Comparison of ENCODE assay signal across 8 cellular contexts in genomic region chr20:2508631-2509467, GRCh38. TPM values are rescaled to one million over a fixed set of nuclear protein-coding genes. Genes with fewer than 3 reads are reported as not detected.
DNase-seq lines count a peak whose midpoint lies in the region; ATAC-seq and TF ChIP-seq lines count a peak whose summit lies in the region.

TSS of gene ZNF343 (minus strand) at chr20:2508915. CDS start at chr20:2493895, 15,020 bp downstream.

- TF ChIP-seq POLR2A in vagina (IDR thresholded peaks at IDR 0.05), result peak in 1 of 2 donors; percentile 24

- H3K9me3 ChIP-seq in right cardiac atrium (ENCODE audit: control insufficient read depth, low read length) (no peaks in the 10 kb centered on the region), vagina (no peaks in the 10 kb centered on the region)

- ATAC-seq in HG02763 (IDR thresholded peaks at IDR 0.05; ENCODE audit: unreplicated experiment) (peak; percentile 92), right cardiac atrium (peak; percentile 97)

- no peaks in the 10 kb centered on the region for H3K27me3 ChIP-seq in right cardiac atrium (ENCODE audit: control insufficient read depth, insufficient read depth)
- no peaks in the 10 kb centered on the region for H3K27me3 ChIP-seq in vagina

- intact Hi-C loops in T-helper 1 cell treated with Interleukin-12 subunit alpha and Interleukin-12 subunit beta and Interleukin-4 antibody, amounts not matched to agents 30 ng/mL and 1 ng/mL, for 36 hours (cut with micrococcal nuclease), result loop anchor here (1.0 to 10.0 kb wide), 7 partner anchors 15 to 696 kb away; partner anchors contain the start of genes DDRGK1, ITPA, NOP56 and PTPRA
- intact Hi-C loops in right cardiac atrium (cut with DNase I) (no loop called here), vagina (cut with DNase I) (no loop called here)

- H3K4me3 ChIP-seq in right cardiac atrium (ENCODE audit: low read length) (peak within 1 kb of the TSS; percentile 95), vagina (peak within 1 kb of the TSS; percentile 70 to 92)

- DNase-seq in GM13976 (ENCODE audit: low spot score) (peak; percentile 92), NCI-H1417 (lab: John Stamatoyannopoulos, UW) (peak; percentile 89 to 95 (median 95)), amygdala (lab: John Stamatoyannopoulos, UW) (peak; percentile 43 to 97 (median 81)), right cardiac atrium (peak; percentile 78 to 91 (median 90)), putamen (ENCODE audit: low spot score) (peak; percentile 89), vagina (ENCODE audit: extremely low spot score in 2 of 2) (no peak)

- no peaks in the 10 kb centered on the region for H3K36me3 ChIP-seq in vagina

- under 1% methylated on average over 53 of the region's 53 CpGs for WGBS in right cardiac atrium

- in situ Hi-C loops in GM13976 (cut with MboI; ENCODE audit: low sequenced_read_pairs, unreplicated experiment), result no loop called here

- H3K27ac ChIP-seq in right cardiac atrium (ENCODE audit: low read length), result peak within 1 kb of the TSS; percentile 94
- H3K27ac ChIP-seq in vagina, result peak within 1 kb of the TSS; percentile 91

- H3K4me1 ChIP-seq in right cardiac atrium (ENCODE audit: control insufficient read depth, insufficient read depth, low read length) (no peaks in the 10 kb centered on the region), vagina (peaks cover 21% of the 10 kb centered on the region)

- TF ChIP-seq CTCF in GM13976 (IDR thresholded peaks at IDR 0.05; ENCODE audit: borderline replicate concordance, control extremely low read depth, extremely low read depth, insufficient read depth, missing control alignments) (no peak), vagina (IDR thresholded peaks at IDR 0.05) (no peak)

RNA-seq across cellular contexts. Expression of gene ZNF343, which starts in this region (rescaled TPM):
- total RNA-seq in T-helper 1 cell treated with Interleukin-12 subunit alpha and Interleukin-12 subunit beta and Interleukin-4 antibody, amounts not matched to agents 30 ng/mL and 1 ng/mL, for 36 hours, result 11.7 and 12.9 TPM in 2 replicates
- total RNA-seq in right cardiac atrium (1 to 10 TPM; 4.8 to 9.1 (median 8.1) TPM), vagina (11.0 TPM)
- 4.1 TPM for polyA plus RNA-seq in right cardiac atrium

Comparison
In these comparisons a context has a peak if more than half of its experiments do, and no peak if none do; other contexts are left out.
1. DNase-seq: peak in GM13976 (single experiment), NCI-H1417 (3 of 3), amygdala (56 of 56), right cardiac atrium (3 of 3) and putamen (single experiment); none in vagina (0 of 2).